In the genomic region with DNA sequence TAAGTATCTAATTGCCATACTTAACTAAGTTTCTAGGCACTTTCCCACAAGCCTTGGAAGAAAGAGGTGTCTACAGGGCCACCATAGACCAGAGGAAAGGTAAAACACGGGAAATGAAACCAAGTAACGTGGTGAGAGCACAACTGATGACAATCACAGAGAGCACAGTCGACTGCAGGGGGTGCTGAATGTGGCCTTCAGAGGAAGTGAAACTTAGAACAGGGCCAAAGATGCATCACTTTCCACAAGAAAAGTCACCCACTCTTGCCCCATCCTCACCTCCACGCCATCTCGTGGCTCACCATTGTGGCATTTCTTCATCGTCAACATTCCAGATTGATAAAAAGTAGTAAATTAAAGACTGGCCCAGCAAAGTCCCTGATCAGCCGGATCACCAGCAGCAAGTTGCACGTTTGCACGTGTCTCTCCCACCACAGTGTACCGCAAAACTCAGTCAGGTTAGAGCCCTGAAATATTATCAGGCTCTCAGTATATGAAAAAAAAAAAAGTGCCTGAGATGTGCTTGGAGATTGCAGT, we compare ENCODE assay signal across 7 cellular contexts. TPM values are rescaled to one million over a fixed set of nuclear protein-coding genes. Genes with fewer than 3 reads are reported as not detected.
DNase-seq lines count a peak whose midpoint lies in the region; ATAC-seq lines count a peak whose summit lies in the region.

No MANE protein-coding gene starts in this region.

- H3K27me3 Mint-ChIP-seq in naive thymus-derived CD8-positive, alpha-beta T cell = no peaks in the 10 kb centered on the region

- peaks cover 0 to 16% (median 5%) of the 10 kb centered on the region in 3 donors for H3K36me3 Mint-ChIP-seq in naive thymus-derived CD8-positive, alpha-beta T cell

- peak; percentile 69 to 76 for DNase-seq in activated CD4-positive, alpha-beta T cell treated with anti-CD3 and anti-CD28 coated beads, Interleukin-2, amount 50 U/mL, for 48 hours
- DNase-seq in naive thymus-derived CD8-positive, alpha-beta T cell = peak; percentile 24 to 85 (median 72)
- DNase-seq in NCI-H1417 (lab: John Stamatoyannopoulos, UW) = no peak
- DNase-seq in NCI-H1417 treated with DMSO at 0.1 percent for 48 hours (lab: John Stamatoyannopoulos, UW) = no peak
- DNase-seq in NCI-H748 treated with DMSO at 0.1 percent for 48 hours (lab: John Stamatoyannopoulos, UW) = no peak

- POLR2A ChIA-PET in naive thymus-derived CD8-positive, alpha-beta T cell (lab: Charles Lee) = interaction anchor here (0.7 to 8.8 kb wide), 10 partner anchors 9 to 88 kb away, joined by 3 to 50 read pairs (median 4); no protein-coding TSS in a partner anchor

- peak overlapping the region in 9 of 10 donors; percentile 96 to 100 (median 99) for H3K27ac Mint-ChIP-seq in naive thymus-derived CD8-positive, alpha-beta T cell

- H3K4me3 Mint-ChIP-seq in naive thymus-derived CD8-positive, alpha-beta T cell = peak overlapping the region; percentile 74 to 93 (median 88)

- peaks cover 36 to 84% (median 75%) of the 10 kb centered on the region in 4 donors for H3K4me1 Mint-ChIP-seq in naive thymus-derived CD8-positive, alpha-beta T cell

- no peaks in the 10 kb centered on the region for H3K9me3 Mint-ChIP-seq in naive thymus-derived CD8-positive, alpha-beta T cell

- ATAC-seq in GM19438 (IDR thresholded peaks at IDR 0.05; ENCODE audit: low read depth, unreplicated experiment) = peak; percentile 95
- peak; percentile 95 for ATAC-seq in HG03354 (IDR thresholded peaks at IDR 0.05; ENCODE audit: poor library complexity, severe bottlenecking, unreplicated experiment)
- ATAC-seq in naive thymus-derived CD8-positive, alpha-beta T cell = peak; percentile 84 to 93

RNA-seq across cellular contexts. Expression of a gene that starts 31.4 kb away (rescaled TPM):
- total RNA-seq in naive thymus-derived CD8-positive, alpha-beta T cell = 10 to 100 TPM; 84.8 to 99.2 TPM
- polyA plus RNA-seq in naive thymus-derived CD8-positive, alpha-beta T cell = 10 to 100 TPM in 2 of 3 donors, 1 to 10 TPM in 1; 6.5 to 17.1 (median 12.5) TPM

Comparison
In these comparisons a context has a peak if more than half of its experiments do, and no peak if none do; other contexts are left out.
1. DNase-seq: peak in activated CD4-positive, alpha-beta T cell treated with anti-CD3 and anti-CD28 coated beads, Interleukin-2, amount 50 U/mL, for 48 hours (2 of 2) and naive thymus-derived CD8-positive, alpha-beta T cell (10 of 10); none in NCI-H1417 (0 of 3), NCI-H1417 treated with DMSO at 0.1 percent for 48 hours (single experiment) and NCI-H748 treated with DMSO at 0.1 percent for 48 hours (single experiment).
2. Peak in every context shown above with its lines, with median percentiles within 50 percentile points of each other: ATAC-seq.